In the genomic region with DNA sequence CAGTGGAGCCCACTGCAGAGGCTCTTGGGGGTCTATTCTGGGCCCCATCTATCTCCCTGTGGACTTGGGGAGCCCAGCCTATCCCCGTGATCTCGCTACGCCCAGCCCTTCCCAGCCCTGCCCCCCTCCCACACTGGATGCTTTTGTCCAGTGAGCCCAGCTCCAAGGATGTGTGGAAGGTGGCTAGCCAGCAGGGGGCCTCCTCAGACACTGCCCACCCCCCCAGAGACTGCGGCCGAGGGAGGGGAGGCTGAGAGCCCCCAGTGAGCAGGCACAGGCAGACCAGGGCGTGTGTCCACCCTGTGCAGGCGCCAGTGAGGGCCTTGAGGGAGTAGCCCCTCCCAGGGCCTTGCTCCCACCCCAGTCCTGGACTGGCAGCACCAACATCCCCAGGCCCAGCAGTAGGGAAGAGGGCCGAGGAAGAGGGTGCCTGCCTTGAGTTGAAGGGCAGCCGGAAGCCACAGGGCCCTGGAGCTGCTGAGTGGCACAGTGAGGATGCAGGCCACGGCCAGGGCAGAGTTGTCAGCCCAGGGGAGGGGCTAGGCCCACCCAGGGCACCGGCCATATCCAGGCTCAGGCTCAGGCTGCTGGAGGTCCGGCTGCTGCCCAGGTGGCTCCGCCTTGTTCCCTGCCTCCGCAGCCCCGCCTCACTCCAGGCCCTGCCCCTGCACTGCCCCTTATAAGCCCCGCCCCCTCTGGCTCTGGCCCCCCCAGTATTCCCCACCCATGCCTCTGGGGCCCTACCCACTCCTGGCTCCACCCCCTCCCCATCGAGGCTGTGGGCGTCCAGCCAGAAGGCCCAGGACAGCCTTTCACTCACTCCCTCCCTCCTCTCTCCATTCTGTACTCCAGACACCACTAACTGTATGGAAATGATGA, we compare ENCODE assay signal across 8 cellular contexts. TPM values are rescaled to one million over a fixed set of nuclear protein-coding genes. Genes with fewer than 3 reads are reported as not detected.
DNase-seq lines count a peak whose midpoint lies in the region; ATAC-seq and TF ChIP-seq lines count a peak whose summit lies in the region.

No MANE protein-coding gene starts in this region.

- TF ChIP-seq CTCF in CD14-positive monocyte (IDR thresholded peaks at IDR 0.05) = peak; percentile 13
- TF ChIP-seq CTCF in mesothelial cell of epicardium (IDR thresholded peaks at IDR 0.05; ENCODE audit: unreplicated experiment) = no peak

- no peak overlapping the region for H3K4me3 Mint-ChIP-seq in CD14-positive monocyte
- H3K4me3 Mint-ChIP-seq in mesothelial cell of epicardium = no peak overlapping the region

- H3K9me3 Mint-ChIP-seq in CD14-positive monocyte = peaks cover 0 to 2% (median 0%) of the 10 kb centered on the region in 7 donors
- no peaks in the 10 kb centered on the region for H3K9me3 Mint-ChIP-seq in mesothelial cell of epicardium

- intact Hi-C loops in CD14-positive monocyte (cut with micrococcal nuclease) = no loop called here

- DNase-seq in CD14-positive monocyte (ENCODE audit: low spot score) = no peak
- peak; percentile 68 for DNase-seq in NCI-H2029 (lab: John Stamatoyannopoulos, UW)
- peak; percentile 47 to 72 for DNase-seq in mesothelial cell of epicardium (ENCODE audit: low spot score in 2 of 2, unreplicated experiment in 2 of 2)
- no peak for DNase-seq in activated T-cell treated with anti-CD3 and anti-CD28 coated beads, Interleukin-2, amount 50 U/mL, for 1 hour
- no peak for DNase-seq in middle frontal gyrus (ENCODE audit: extremely low spot score, low spot score)
- DNase-seq in activated naive CD4-positive, alpha-beta T cell treated with anti-CD3 and anti-CD28 coated beads, Interleukin-2, amount 50 U/mL, for 16 hours = no peak

- peak overlapping the region; percentile 65 for H3K27ac ChIP-seq in cingulate gyrus (ENCODE audit: low read depth, low read length)

- ATAC-seq in HG02870 (IDR thresholded peaks at IDR 0.05; ENCODE audit: unreplicated experiment) = no peak

- H3K27me3 Mint-ChIP-seq in CD14-positive monocyte (ENCODE audit: low read depth in 3 of 3) = peaks cover 2 to 3% (median 2%) of the 10 kb centered on the region in 3 donors
- no peaks in the 10 kb centered on the region for H3K27me3 Mint-ChIP-seq in mesothelial cell of epicardium (ENCODE audit: low read depth)

- H3K36me3 Mint-ChIP-seq in CD14-positive monocyte = no peaks in the 10 kb centered on the region
- no peaks in the 10 kb centered on the region for H3K36me3 Mint-ChIP-seq in mesothelial cell of epicardium

- H3K27ac Mint-ChIP-seq in CD14-positive monocyte = no peak overlapping the region
- H3K27ac Mint-ChIP-seq in mesothelial cell of epicardium = peak overlapping the region; percentile 39

- H3K4me1 Mint-ChIP-seq in CD14-positive monocyte (no peaks in the 10 kb centered on the region), mesothelial cell of epicardium (peaks cover 6% of the 10 kb centered on the region)

RNA-seq across cellular contexts. Expression of gene MOB2, which starts 28.0 kb away (rescaled TPM):
- polyA plus RNA-seq in CD14-positive monocyte = 10 to 100 TPM; 22.1 to 22.5 TPM
- 27.6 to 31.3 TPM (median 28.1 TPM) in 3 replicates for total RNA-seq in mesothelial cell of epicardium

Comparison
In these comparisons a context has a peak if more than half of its experiments do, and no peak if none do; other contexts are left out.
1. DNase-seq: peak in NCI-H2029 (single experiment) and mesothelial cell of epicardium (2 of 2); none in CD14-positive monocyte (single experiment), activated T-cell treated with anti-CD3 and anti-CD28 coated beads, Interleukin-2, amount 50 U/mL, for 1 hour (single experiment), middle frontal gyrus (single experiment) and activated naive CD4-positive, alpha-beta T cell treated with anti-CD3 and anti-CD28 coated beads, Interleukin-2, amount 50 U/mL, for 16 hours (single experiment).